ENCODE assay signal across 9 cellular contexts in genomic region chr10:80530251-80530650, GRCh38. TPM values are rescaled to one million over a fixed set of nuclear protein-coding genes. Genes with fewer than 3 reads are reported as not detected.
A peak's percentile ranks its signal among the peaks of the same experiment; 100 is the strongest.
DNase-seq lines count a peak whose midpoint lies in the region; ATAC-seq and TF ChIP-seq lines count a peak whose summit lies in the region.
"Had no signal": no experiment of that assay in that cellular context is flagged by ENCODE, and none has a peak within 500 bp of the region (broad histone marks: within the 10 kb centered on the region; RNA-seq: fewer than 3 reads in every experiment).

No MANE protein-coding gene starts in this region.

- ATAC-seq in HG02623 (IDR thresholded peaks at IDR 0.05; ENCODE audit: unreplicated experiment) = peak; percentile 52
- peak; percentile 43 to 53 for ATAC-seq in naive thymus-derived CD8-positive, alpha-beta T cell

- peak overlapping the region; percentile 91 for H3K27ac ChIP-seq in SJSA1
- H3K27ac ChIP-seq in uterus = no peak overlapping the region

- in situ Hi-C loops in T47D (cut with HindIII; ENCODE audit: low pct_unique_long_range_greater_than_20kb, low sequenced_read_pairs) = no loop called here

- peak overlapping the region; percentile 89 to 100 (median 93) for H3K27ac Mint-ChIP-seq in naive thymus-derived CD8-positive, alpha-beta T cell

- H3K4me3 Mint-ChIP-seq in naive thymus-derived CD8-positive, alpha-beta T cell = peak overlapping the region; percentile 59 to 89 (median 78)

- H3K9me3 ChIP-seq in SJSA1 (replicated peaks) (no peaks in the 10 kb centered on the region), uterus (no peaks in the 10 kb centered on the region)

- H3K4me1 Mint-ChIP-seq in naive thymus-derived CD8-positive, alpha-beta T cell = peaks cover 48 to 77% (median 74%) of the 10 kb centered on the region in 4 donors

- no peak overlapping the region for H3K4me3 ChIP-seq in SJSA1
- no peak overlapping the region for H3K4me3 ChIP-seq in uterus
- H3K4me3 ChIP-seq: lung had no signal

- H3K4me1 ChIP-seq in SJSA1 (replicated peaks) (peaks cover 69% of the 10 kb centered on the region), uterus (no peaks in the 10 kb centered on the region)

- H3K36me3 Mint-ChIP-seq in naive thymus-derived CD8-positive, alpha-beta T cell = peaks cover 0 to 14% (median 0%) of the 10 kb centered on the region in 3 donors

- H3K27me3 Mint-ChIP-seq in naive thymus-derived CD8-positive, alpha-beta T cell = no peaks in the 10 kb centered on the region

- POLR2A ChIA-PET in naive thymus-derived CD8-positive, alpha-beta T cell (lab: Charles Lee) = interaction anchor here (1.3 to 2.5 kb wide), 4 partner anchors 18 to 86 kb away, joined by 3 to 11 read pairs (median 4); no protein-coding TSS in a partner anchor

- TF ChIP-seq POLR2A in uterus (IDR thresholded peaks at IDR 0.05) = no peak

- peak; percentile 6 for DNase-seq in DMS 273 treated with DMSO at 0.1 percent for 48 hours (lab: John Stamatoyannopoulos, UW)
- DNase-seq in SJSA1 (ENCODE audit: low read depth in 1 of 2, low spot score in 2 of 2) = peak; percentile 98
- DNase-seq in T47D (ENCODE audit: low read depth in 1 of 2, low spot score in 1 of 2) = peak; percentile 70
- DNase-seq in naive thymus-derived CD8-positive, alpha-beta T cell = peak in 6 of 10 donors; percentile 17 to 39 (median 32)
- no peak for DNase-seq in uterus
- DNase-seq in middle frontal gyrus (ENCODE audit: extremely low spot score, low spot score) = no peak
- DNase-seq in NCI-H748 treated with DMSO at 0.1 percent for 48 hours (lab: John Stamatoyannopoulos, UW) = no peak

- no peaks in the 10 kb centered on the region for H3K9me3 Mint-ChIP-seq in naive thymus-derived CD8-positive, alpha-beta T cell

- peak in 1 of 4 experiments; percentile 10 for TF ChIP-seq CTCF in uterus (IDR thresholded peaks at IDR 0.05)

- no peaks in the 10 kb centered on the region for H3K36me3 ChIP-seq in SJSA1
- no peaks in the 10 kb centered on the region for H3K36me3 ChIP-seq in uterus

- H3K27me3 ChIP-seq in SJSA1 (replicated peaks) = no peaks in the 10 kb centered on the region
- no peaks in the 10 kb centered on the region for H3K27me3 ChIP-seq in uterus

- intact Hi-C loops in uterus (cut with DNase I; ENCODE audit: low total_unique reads) = no loop called here

RNA-seq across cellular contexts. Expression of gene SH2D4B, which starts 7.5 kb away (rescaled TPM):
- 0.08 TPM in 1 of 2 replicates, not detected in the other for total RNA-seq in SJSA1 (2014; rRNA removed; shearing (Covaris generic))
- under 1 TPM; 0.11 to 0.36 TPM for total RNA-seq in naive thymus-derived CD8-positive, alpha-beta T cell
- not detected for polyA plus RNA-seq in naive thymus-derived CD8-positive, alpha-beta T cell
- 1 to 10 TPM in 1 of 4 donors, under 1 TPM in 1, not detected in 2; 0.40 to 1.4 TPM for total RNA-seq in uterus

Comparison
In these comparisons a context has a peak if more than half of its experiments do, and no peak if none do; other contexts are left out.
1. DNase-seq: peak in DMS 273 treated with DMSO at 0.1 percent for 48 hours (single experiment), SJSA1 (2 of 2), T47D (2 of 2) and naive thymus-derived CD8-positive, alpha-beta T cell (6 of 10); none in uterus (0 of 2), middle frontal gyrus (single experiment) and NCI-H748 treated with DMSO at 0.1 percent for 48 hours (single experiment).